In genomic region chr4:183100827-183101226, GRCh38 we compare ENCODE assay signal across 8 cellular contexts. TPM values are rescaled to one million over a fixed set of nuclear protein-coding genes. Genes with fewer than 3 reads are reported as not detected.
DNase-seq lines count a peak whose midpoint lies in the region; ATAC-seq and TF ChIP-seq lines count a peak whose summit lies in the region.

No MANE protein-coding gene starts in this region.

- no peaks in the 10 kb centered on the region for H3K27me3 ChIP-seq in stomach smooth muscle (ENCODE audit: control insufficient read depth in 1 of 2, insufficient read depth in 2 of 2, low read length in 2 of 2)

- H3K9me3 ChIP-seq in stomach smooth muscle (ENCODE audit: control insufficient read depth in 2 of 2, low read length in 2 of 2): no peaks in the 10 kb centered on the region

- H3K9ac ChIP-seq in stomach smooth muscle (ENCODE audit: low read length in 2 of 2): peak overlapping the region in 1 of 2 donors; percentile 37

- H3K4me1 Mint-ChIP-seq in activated T-cell treated with anti-CD3 and anti-CD28 coated beads, Interleukin-2, amount 50 U/mL, for 4 hours (ENCODE audit: low read depth): peaks cover 13% of the 10 kb centered on the region
- peaks cover 11 to 26% of the 10 kb centered on the region in 2 donors for H3K4me1 Mint-ChIP-seq in immature natural killer cell

- no peaks in the 10 kb centered on the region for H3K9me3 Mint-ChIP-seq in activated T-cell treated with anti-CD3 and anti-CD28 coated beads, Interleukin-2, amount 50 U/mL, for 4 hours
- H3K9me3 Mint-ChIP-seq in immature natural killer cell: no peaks in the 10 kb centered on the region

- no peak for DNase-seq in activated T-cell treated with anti-CD3 and anti-CD28 coated beads, Interleukin-2, amount 50 U/mL, for 4 hours
- DNase-seq in activated T-cell treated with anti-CD3 and anti-CD28 coated beads for 4 hours (no peak), immature natural killer cell (no peak), KBM-7 (no peak), EL (no peak)

- ATAC-seq in activated T-cell treated with anti-CD3 and anti-CD28 coated beads, Interleukin-2, amount 50 U/mL, for 4 hours: no peak
- no peak for ATAC-seq in GM19463 (IDR thresholded peaks at IDR 0.05; ENCODE audit: unreplicated experiment)

- no peaks in the 10 kb centered on the region for H3K36me3 Mint-ChIP-seq in activated T-cell treated with anti-CD3 and anti-CD28 coated beads, Interleukin-2, amount 50 U/mL, for 4 hours (ENCODE audit: insufficient read depth)
- H3K36me3 Mint-ChIP-seq in immature natural killer cell: no peaks in the 10 kb centered on the region

- H3K4me3 Mint-ChIP-seq in activated T-cell treated with anti-CD3 and anti-CD28 coated beads, Interleukin-2, amount 50 U/mL, for 4 hours: peak overlapping the region; percentile 39
- peak overlapping the region; percentile 39 to 81 (median 69) for H3K4me3 Mint-ChIP-seq in immature natural killer cell

- TF ChIP-seq CTCF in WI38 (IDR thresholded peaks at IDR 0.05; ENCODE audit: low read depth, low read length): no peak

- no peaks in the 10 kb centered on the region for H3K36me3 ChIP-seq in stomach smooth muscle (ENCODE audit: control insufficient read depth in 2 of 2, insufficient read depth in 2 of 2, low read length in 2 of 2)

- peaks cover 13% of the 10 kb centered on the region for H3K4me1 ChIP-seq in stomach smooth muscle (ENCODE audit: control insufficient read depth, insufficient read depth, low read length)

- H3K27ac ChIP-seq in stomach smooth muscle (ENCODE audit: low read length): no peak overlapping the region

- in situ Hi-C loops in KBM-7 (cut with MboI; ENCODE audit: low pct_unique_long_range_greater_than_20kb, low sequenced_read_pairs): no loop called here

- peak overlapping the region in 2 of 6 donors; percentile 34 to 36 for H3K27ac Mint-ChIP-seq in immature natural killer cell

- H3K4me3 ChIP-seq in WI38 (ENCODE audit: low read depth, low read length) (peak overlapping the region; percentile 90), stomach smooth muscle (ENCODE audit: low read length in 2 of 2) (peak overlapping the region; percentile 23 to 88)

- H3K27me3 Mint-ChIP-seq in activated T-cell treated with anti-CD3 and anti-CD28 coated beads, Interleukin-2, amount 50 U/mL, for 4 hours (ENCODE audit: low read depth): peaks cover 33% of the 10 kb centered on the region
- H3K27me3 Mint-ChIP-seq in immature natural killer cell (ENCODE audit: low read depth in 3 of 3): peaks cover 13 to 23% (median 14%) of the 10 kb centered on the region in 3 donors

RNA-seq across cellular contexts. Expression of gene WWC2, which starts 1.8 kb away (rescaled TPM):
- 1 to 10 TPM; 5.6 to 7.8 (median 6.9) TPM for total RNA-seq in activated T-cell treated with anti-CD3 and anti-CD28 coated beads, Interleukin-2, amount 50 U/mL, for 4 hours
- 1 to 10 TPM in 1 of 3 donors, under 1 TPM in 2; 0.13 to 3.7 (median 0.78) TPM for polyA plus RNA-seq in immature natural killer cell
